ENCODE assay signal across 10 cellular contexts in genomic region chr9:124450241-124450924, GRCh38. TPM values are rescaled to one million over a fixed set of nuclear protein-coding genes. Genes with fewer than 3 reads are reported as not detected.
DNase-seq lines count a peak whose midpoint lies in the region; ATAC-seq, FAIRE-seq and TF ChIP-seq lines count a peak whose summit lies in the region.
"Had no signal": no experiment of that assay in that cellular context is flagged by ENCODE, and none has a peak within 500 bp of the region (broad histone marks: within the 10 kb centered on the region; RNA-seq: fewer than 3 reads in every experiment).

Gene ADGRD2 (plus strand): TSS chr9:124450451. CDS start chr9:124451667, 1,216 bp downstream.

- H2AFZ ChIP-seq in Karpas-422 (ENCODE audit: low read length), result no peak within 1 kb of the TSS

- no peaks in the 10 kb centered on the region for H3K36me3 Mint-ChIP-seq in activated naive CD8-positive, alpha-beta T cell treated with anti-CD3 and anti-CD28 coated beads for 36 hours

- intact Hi-C loops in left ventricle myocardium inferior (cut with micrococcal nuclease), result no loop called here
- intact Hi-C loops in Right ventricle myocardium superior (cut with DNase I), result no loop called here
- intact Hi-C loops in upper lobe of right lung (cut with DNase I), result no loop called here

- H3K79me2 ChIP-seq in Karpas-422 (ENCODE audit: low read length), result no peaks in the 10 kb centered on the region

- no peaks in the 10 kb centered on the region for H4K20me1 ChIP-seq in Karpas-422 (ENCODE audit: insufficient read depth, low read depth, low read length)

- H3K27me3 Mint-ChIP-seq in activated naive CD8-positive, alpha-beta T cell treated with anti-CD3 and anti-CD28 coated beads for 36 hours, result peaks cover 52% of the 10 kb centered on the region

- no peaks in the 10 kb centered on the region for H3K9me3 Mint-ChIP-seq in activated naive CD8-positive, alpha-beta T cell treated with anti-CD3 and anti-CD28 coated beads for 36 hours

- no peak for FAIRE-seq in urothelium cell line (lab: Jason Lieb, UNC)
- no peak for FAIRE-seq in RCC 7860 (lab: Jason Lieb, UNC)

- H3K27ac Mint-ChIP-seq in activated naive CD8-positive, alpha-beta T cell treated with anti-CD3 and anti-CD28 coated beads for 36 hours, result no peak within 1 kb of the TSS

- ATAC-seq in Right ventricle myocardium superior (ENCODE audit: poor library complexity) (no peak), upper lobe of right lung (no peak)

- H3K9me2 ChIP-seq in Karpas-422 (replicated peaks; ENCODE audit: insufficient read depth, low read length), result no peaks in the 10 kb centered on the region

- H3K4me1 ChIP-seq in left ventricle myocardium inferior (peaks cover 29% of the 10 kb centered on the region), upper lobe of right lung (no peaks in the 10 kb centered on the region), Karpas-422 (ENCODE audit: low read length) (no peaks in the 10 kb centered on the region)
- H3K4me1 ChIP-seq: SJSA1 had no signal

- H3K4me1 Mint-ChIP-seq in activated naive CD8-positive, alpha-beta T cell treated with anti-CD3 and anti-CD28 coated beads for 36 hours, result peaks cover 6% of the 10 kb centered on the region

- H3K36me3 ChIP-seq in left ventricle myocardium inferior, result no peaks in the 10 kb centered on the region
- no peaks in the 10 kb centered on the region for H3K36me3 ChIP-seq in upper lobe of right lung
- no peaks in the 10 kb centered on the region for H3K36me3 ChIP-seq in Karpas-422 (ENCODE audit: insufficient read depth, low read length)
- H3K36me3 ChIP-seq: SJSA1 had no signal

- DNase-seq in left ventricle myocardium inferior (no peak), Right ventricle myocardium superior (no peak), upper lobe of right lung (peak; percentile 59), urothelium cell line (ENCODE audit: low spot score) (no peak), RCC 7860 (ENCODE audit: low spot score) (no peak), Karpas-422 (no peak)
- peak; percentile 18 for DNase-seq in activated naive CD8-positive, alpha-beta T cell treated with anti-CD3 and anti-CD28 coated beads for 36 hours

- H3K9ac ChIP-seq in Karpas-422 (ENCODE audit: low read length), result no peak within 1 kb of the TSS

- H3K4me3 ChIP-seq in left ventricle myocardium inferior, result peak within 1 kb of the TSS; percentile 25
- peak within 1 kb of the TSS; percentile 60 for H3K4me3 ChIP-seq in iPS-18c (ENCODE audit: insufficient read depth, low read depth, low read length)
- no peak within 1 kb of the TSS for H3K4me3 ChIP-seq in upper lobe of right lung
- no peak within 1 kb of the TSS for H3K4me3 ChIP-seq in Karpas-422 (ENCODE audit: low read length)
- H3K4me3 ChIP-seq: SJSA1 had no signal

- no peaks in the 10 kb centered on the region for H3K9me3 ChIP-seq in left ventricle myocardium inferior (replicated peaks)
- H3K9me3 ChIP-seq in iPS-18c (ENCODE audit: control insufficient read depth, insufficient read depth, low read length), result peaks cover 4% of the 10 kb centered on the region
- no peaks in the 10 kb centered on the region for H3K9me3 ChIP-seq in upper lobe of right lung
- H3K9me3 ChIP-seq in Karpas-422 (ENCODE audit: low read length), result no peaks in the 10 kb centered on the region
- H3K9me3 ChIP-seq: SJSA1 had no signal

- TF ChIP-seq CTCF in left ventricle myocardium inferior (IDR thresholded peaks at IDR 0.05; ENCODE audit: borderline replicate concordance) (no peak), upper lobe of right lung (IDR thresholded peaks at IDR 0.05) (no peak)

- H3K4me3 Mint-ChIP-seq in activated naive CD8-positive, alpha-beta T cell treated with anti-CD3 and anti-CD28 coated beads for 36 hours, result no peak within 1 kb of the TSS

- no peak within 1 kb of the TSS for H3K4me2 ChIP-seq in Karpas-422 (ENCODE audit: low read depth, low read length, poor library complexity, severe bottlenecking)

- H3K27me3 ChIP-seq in left ventricle myocardium inferior (ENCODE audit: low read depth) (peaks cover 74% of the 10 kb centered on the region), upper lobe of right lung (peaks cover 56% of the 10 kb centered on the region), Karpas-422 (ENCODE audit: low read length) (no peaks in the 10 kb centered on the region)

- H3K27ac ChIP-seq in left ventricle myocardium inferior (replicated peaks) (no peak within 1 kb of the TSS), upper lobe of right lung (no peak within 1 kb of the TSS), Karpas-422 (ENCODE audit: low read length) (no peak within 1 kb of the TSS)
- H3K27ac ChIP-seq: SJSA1 had no signal

RNA-seq across cellular contexts. Expression of gene ADGRD2, which starts in this region (rescaled TPM):
- total RNA-seq in left ventricle myocardium inferior (not detected), Right ventricle myocardium superior (not detected), upper lobe of right lung (not detected)
- not detected for total RNA-seq in activated naive CD8-positive, alpha-beta T cell treated with anti-CD3 and anti-CD28 coated beads for 36 hours
- total RNA-seq in Karpas-422 (2014; rRNA removed; shearing (Covaris generic); ENCODE audit: low replicate concordance), result not detected in 2 replicates
- total RNA-seq: SJSA1, urinary bladder had no signal

Comparison
In these comparisons a context has a peak if more than half of its experiments do, and no peak if none do; other contexts are left out.
1. Peak in DNase-seq in activated naive CD8-positive, alpha-beta T cell treated with anti-CD3 and anti-CD28 coated beads for 36 hours; RNA of the gene not detected or under 1 TPM.
2. Peak in DNase-seq in upper lobe of right lung; RNA of the gene not detected or under 1 TPM.
3. H3K4me3 ChIP-seq: peak in left ventricle myocardium inferior (single experiment) and iPS-18c (single experiment); none in upper lobe of right lung (single experiment) and Karpas-422 (single experiment).